18 cellular contexts compared by ENCODE assay signal in genomic region chr20:7124120-7124519, GRCh38.
DNase-seq lines count a peak whose midpoint lies in the region; ATAC-seq and TF ChIP-seq lines count a peak whose summit lies in the region.
"Had no signal": no experiment of that assay in that cellular context is flagged by ENCODE, and none has a peak within 500 bp of the region (broad histone marks: within the 10 kb centered on the region; RNA-seq: fewer than 3 reads in every experiment).

No MANE protein-coding gene starts in this region.

- H3K4me1 Mint-ChIP-seq in GM23338, result peaks cover 6% of the 10 kb centered on the region
- H3K4me1 Mint-ChIP-seq: CD4-positive, alpha-beta memory T cell had no signal

- no peak overlapping the region for H3K27ac ChIP-seq in GM23338 (ENCODE audit: low read depth)
- peak overlapping the region; percentile 11 to 85 (median 71) for H3K27ac ChIP-seq in heart right ventricle
- peak overlapping the region; percentile 76 for H3K27ac ChIP-seq in right cardiac atrium (ENCODE audit: low read length)

- H3K4me3 ChIP-seq in GM23338 (no peak overlapping the region), heart right ventricle (no peak overlapping the region), right cardiac atrium (ENCODE audit: low read length) (no peak overlapping the region)
- H3K4me3 ChIP-seq: GM12878, HAP-1 had no signal

- WGBS in heart right ventricle, 2 donors, result 52 to 59% methylated on average over 3 of the region's 3 CpGs
- WGBS in right cardiac atrium, result 65% methylated on average over 3 of the region's 3 CpGs

- no peak overlapping the region for H3K27ac Mint-ChIP-seq in GM23338
- H3K27ac Mint-ChIP-seq: CD4-positive, alpha-beta memory T cell; HFFc6 had no signal

- H3K36me3 ChIP-seq in GM23338 (ENCODE audit: insufficient read depth) (no peaks in the 10 kb centered on the region), heart right ventricle (no peaks in the 10 kb centered on the region)
- H3K36me3 ChIP-seq: HAP-1 had no signal

- no peak overlapping the region for H3K4me3 Mint-ChIP-seq in GM23338
- H3K4me3 Mint-ChIP-seq: CD4-positive, alpha-beta memory T cell; HFFc6 had no signal

- ATAC-seq in Right ventricle myocardium inferior (peak; percentile 75), GM23338 (no peak), heart right ventricle (peak in 7 of 8 donors; percentile 34 to 91 (median 85)), right cardiac atrium (no peak), HG03159 (IDR thresholded peaks at IDR 0.05; ENCODE audit: unreplicated experiment) (no peak)
- ATAC-seq in stimulated activated naive CD8-positive, alpha-beta T cell treated with anti-CD3 and anti-CD28 coated beads, Interleukin-15, Interleukin-2, amounts not matched to agents 100 U/mL and 50 U/mL, for 24 hours, result no peak
- ATAC-seq: GM12878 had no signal

- no peaks in the 10 kb centered on the region for H4K20me1 ChIP-seq in GM23338 (replicated peaks; ENCODE audit: insufficient read depth)

- H3K4me1 ChIP-seq in GM23338 (ENCODE audit: insufficient read depth) (peaks cover 5% of the 10 kb centered on the region; the same call in 1 of the 2 replicates), heart right ventricle (peaks cover 0 to 14% (median 0%) of the 10 kb centered on the region in 9 donors), right cardiac atrium (ENCODE audit: control insufficient read depth, insufficient read depth, low read length) (no peaks in the 10 kb centered on the region)
- H3K4me1 ChIP-seq: Caco-2, HAP-1 had no signal

- no peaks in the 10 kb centered on the region; the same call in 1 of the 2 replicates for H3K9me2 ChIP-seq in GM23338 (ENCODE audit: insufficient read depth)

- no peaks in the 10 kb centered on the region for H3K79me2 ChIP-seq in GM23338 (replicated peaks; ENCODE audit: insufficient read depth)

- H3K9me3 ChIP-seq in heart right ventricle (no peaks in the 10 kb centered on the region), right cardiac atrium (ENCODE audit: control insufficient read depth, low read length) (no peaks in the 10 kb centered on the region)
- H3K9me3 ChIP-seq: Caco-2, HAP-1 had no signal

- H3F3A ChIP-seq in GM23338 (replicated peaks; ENCODE audit: low read depth), result no peaks in the 10 kb centered on the region

- DNase-seq in Right ventricle myocardium inferior (ENCODE audit: missing footprints), result no peak
- no peak for DNase-seq in cardiac septum (ENCODE audit: low spot score)
- DNase-seq in GM23338 (ENCODE audit: low spot score), result no peak
- DNase-seq in heart right ventricle, result no peak
- DNase-seq in right cardiac atrium, result no peak
- DNase-seq in stimulated activated naive CD8-positive, alpha-beta T cell treated with anti-CD3 and anti-CD28 coated beads, Interleukin-15, Interleukin-2, amounts not matched to agents 100 U/mL and 50 U/mL, for 24 hours, result no peak
- DNase-seq: C1 segment of cervical spinal cord; Caco-2; CD4-positive, alpha-beta memory T cell; DMS153; DMS79; EL; GDM1; GOT3; HFFc6 had no signal

- no peaks in the 10 kb centered on the region for H3K27me3 Mint-ChIP-seq in GM23338 (ENCODE audit: insufficient read depth, low read depth, poor library complexity)
- H3K27me3 Mint-ChIP-seq: CD4-positive, alpha-beta memory T cell had no signal

- H2AFZ ChIP-seq in GM23338, result peak overlapping the region; percentile 69; the same call in 1 of the 2 replicates

- H3K4me2 ChIP-seq in GM23338, result no peak overlapping the region

- H3K36me3 Mint-ChIP-seq in GM23338 (ENCODE audit: low read depth), result no peaks in the 10 kb centered on the region
- H3K36me3 Mint-ChIP-seq: CD4-positive, alpha-beta memory T cell had no signal

- H3K9me3 Mint-ChIP-seq in GM23338, result no peaks in the 10 kb centered on the region

- intact Hi-C loops in Right ventricle myocardium inferior (cut with DNase I), result loop anchor here (10.0 kb wide), 1 partner anchor 131 kb away; no protein-coding TSS in a partner anchor
- intact Hi-C loops in cardiac septum (cut with DNase I), result no loop called here
- intact Hi-C loops in heart right ventricle (cut with DNase I), result loop anchor here in 2 of 10 donors (10.0 kb wide), 1 partner anchor 131 kb away; no protein-coding TSS in a partner anchor
- intact Hi-C loops in right cardiac atrium (cut with DNase I), result no loop called here

- TF ChIP-seq CTCF in GM23338 (conservative IDR thresholded peaks at IDR 0.05; ENCODE audit: low read depth in 2 of 2) (no peak), heart right ventricle (IDR thresholded peaks at IDR 0.05) (no peak)

- H3K27me3 ChIP-seq in GM23338 (ENCODE audit: insufficient read depth) (no peaks in the 10 kb centered on the region), heart right ventricle (no peaks in the 10 kb centered on the region), right cardiac atrium (ENCODE audit: control insufficient read depth, insufficient read depth) (no peaks in the 10 kb centered on the region)

TF ChIP-seq in GM23338, 12 proteins besides CTCF, POLR2A, EP300 and RAD21 (continues in another document):
- TF ChIP-seq NANOG (IDR thresholded peaks at IDR 0.05; ENCODE audit: borderline replicate concordance), result no peak
- no peak for TF ChIP-seq ZNF462 (CRISPR knock-in tag; IDR thresholded peaks at IDR 0.05)
- TF ChIP-seq STAT1 (IDR thresholded peaks at IDR 0.05; ENCODE audit: unreplicated experiment), result no peak
- no peak for TF ChIP-seq EZH2phosphoT487 (IDR thresholded peaks at IDR 0.05; ENCODE audit: unreplicated experiment)
- TF ChIP-seq JUNB (IDR thresholded peaks at IDR 0.05; ENCODE audit: unreplicated experiment), result no peak
- TF ChIP-seq ZNF331 (CRISPR knock-in tag; IDR thresholded peaks at IDR 0.05; ENCODE audit: low read depth), result no peak
- TF ChIP-seq CREB1 (CRISPR knock-in tag; IDR thresholded peaks at IDR 0.05; ENCODE audit: low read depth), result no peak

Comparison
In these comparisons a context has a peak if more than half of its experiments do, and no peak if none do; other contexts are left out.
1. ATAC-seq: peak in Right ventricle myocardium inferior (single experiment) and heart right ventricle (7 of 8); none in GM23338 (single experiment), right cardiac atrium (0 of 2), HG03159 (single experiment) and stimulated activated naive CD8-positive, alpha-beta T cell treated with anti-CD3 and anti-CD28 coated beads, Interleukin-15, Interleukin-2, amounts not matched to agents 100 U/mL and 50 U/mL, for 24 hours (single experiment).